In the genomic region with DNA sequence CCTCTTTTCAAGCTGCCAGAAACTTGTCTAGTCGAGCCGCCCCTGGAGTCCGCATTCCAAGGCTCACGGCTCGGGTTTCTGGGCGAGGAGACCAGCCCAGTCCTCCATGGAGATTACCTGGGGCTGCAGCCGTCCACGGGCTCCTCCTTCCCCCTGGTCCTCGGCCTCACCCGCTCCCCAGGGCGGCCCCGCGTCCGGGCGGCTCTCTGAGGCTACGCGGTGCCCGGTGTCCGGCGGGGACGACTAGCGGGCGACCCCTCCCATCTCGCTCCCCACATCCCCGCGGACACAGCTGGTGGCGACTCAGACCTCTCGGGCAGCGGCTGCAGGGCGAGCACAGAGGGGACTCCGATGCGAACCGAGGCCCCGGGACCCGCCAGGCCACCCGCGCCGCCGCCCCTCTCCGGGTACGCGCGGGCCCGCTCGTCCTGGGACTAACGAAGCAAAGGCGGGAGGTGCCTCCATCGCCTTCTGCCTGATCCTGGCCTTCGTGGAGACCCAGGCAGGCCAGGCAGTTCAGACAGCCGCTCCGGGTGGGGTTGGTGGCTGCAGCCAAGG, we compare ENCODE assay signal across 1 cellular context.
TF ChIP-seq lines count a peak whose summit lies in the region.

No MANE protein-coding gene starts in this region.

TF ChIP-seq in H1, 55 proteins besides CTCF, POLR2A, EP300 and RAD21 (continued from another document):
- TF ChIP-seq TBP (IDR thresholded peaks at IDR 0.05; ENCODE audit: low read depth, low read length), result peak; percentile 50; the same call in 1 of the 2 replicates
- TF ChIP-seq, protein P1, sequence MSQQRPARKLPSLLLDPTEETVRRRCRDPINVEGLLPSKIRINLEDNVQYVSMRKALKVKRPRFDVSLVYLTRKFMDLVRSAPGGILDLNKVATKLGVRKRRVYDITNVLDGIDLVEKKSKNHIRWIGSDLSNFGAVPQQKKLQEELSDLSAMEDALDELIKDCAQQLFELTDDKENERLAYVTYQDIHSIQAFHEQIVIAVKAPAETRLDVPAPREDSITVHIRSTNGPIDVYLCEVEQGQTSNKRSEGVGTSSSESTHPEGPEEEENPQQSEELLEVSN (IDR thresholded peaks at IDR 0.05), result peak; percentile 60
